Comparison of ENCODE assay signal across 24 cellular contexts in the genomic region with DNA sequence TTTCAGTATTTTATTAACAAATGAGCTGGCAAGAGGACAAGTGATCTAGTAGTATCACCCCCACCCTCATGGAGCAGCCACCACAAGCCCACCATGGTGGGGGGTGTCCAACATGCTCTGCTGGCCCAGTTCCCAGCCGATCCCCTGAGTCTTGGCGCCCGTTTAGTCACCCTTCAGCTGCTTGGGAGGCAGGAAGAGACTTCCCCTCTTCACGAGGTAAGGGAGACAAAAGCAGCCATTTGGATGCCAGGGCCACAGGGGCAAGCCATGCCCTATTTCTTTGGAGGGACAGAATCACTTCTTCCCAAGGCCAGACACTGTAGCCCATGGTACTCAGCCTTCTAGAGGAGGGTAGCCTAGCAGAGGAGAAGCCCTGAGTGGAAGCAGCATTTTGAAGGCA.
"Had no signal": no experiment of that assay in that cellular context is flagged by ENCODE, and none has a peak within 500 bp of the region (broad histone marks: within the 10 kb centered on the region; RNA-seq: fewer than 3 reads in every experiment).

No MANE protein-coding gene starts in this region.

- FAIRE-seq: frontal cortex, islet of Langerhans had no signal

- H3K27ac Mint-ChIP-seq: activated CD4-positive, alpha-beta memory T cell treated with anti-CD3 and anti-CD28 coated beads, Interleukin-2, amount 10 ng/mL, durations not matched to agents 7 days and 5 days; activated CD4-positive, alpha-beta T cell treated with anti-CD3 and anti-CD28 coated beads, Interleukin-2, amount 10 ng/mL, durations not matched to agents 24 days and 14 days; activated naive CD4-positive, alpha-beta T cell treated with anti-CD3 and anti-CD28 coated beads for 36 hours; activated naive CD8-positive, alpha-beta T cell treated with anti-CD3 and anti-CD28 coated beads, Interleukin-2, amount 50 U/mL, for 24 hours; dendritic cell treated with granulocyte-macrophage colony-stimulating factor and Interleukin-4, amounts not matched to agents 40 ng/mL and 50 ng/mL, for 4 days; endodermal cell had no signal

- H3K4me3 ChIP-seq: breast epithelium, esophagus squamous epithelium, testis, transverse colon had no signal

- H3K27me3 Mint-ChIP-seq: activated CD4-positive, alpha-beta memory T cell treated with anti-CD3 and anti-CD28 coated beads, Interleukin-2, amount 10 ng/mL, durations not matched to agents 7 days and 5 days; activated CD4-positive, alpha-beta T cell treated with anti-CD3 and anti-CD28 coated beads, Interleukin-2, amount 10 ng/mL, durations not matched to agents 24 days and 14 days; activated naive CD8-positive, alpha-beta T cell treated with anti-CD3 and anti-CD28 coated beads, Interleukin-2, amount 50 U/mL, for 24 hours; dendritic cell treated with granulocyte-macrophage colony-stimulating factor and Interleukin-4, amounts not matched to agents 40 ng/mL and 50 ng/mL, for 4 days; naive thymus-derived CD4-positive, alpha-beta T cell; T-helper 17 cell had no signal

- ATAC-seq: activated CD4-positive, CD25-positive, alpha-beta regulatory T cell treated with anti-CD3 and anti-CD28 coated beads, Interleukin-2, amount 50 U/mL, for 24 hours; activated naive CD8-positive, alpha-beta T cell treated with anti-CD3 and anti-CD28 coated beads, Interleukin-2, amount 50 U/mL, for 24 hours; naive thymus-derived CD4-positive, alpha-beta T cell; stimulated activated naive CD8-positive, alpha-beta T cell treated with anti-CD3 and anti-CD28 coated beads, Interleukin-15, Interleukin-2, amounts not matched to agents 100 U/mL and 50 U/mL, for 24 hours; T-helper 17 cell had no signal

- DNase-seq: activated CD4-positive, alpha-beta memory T cell treated with anti-CD3 and anti-CD28 coated beads, Interleukin-2, amount 10 ng/mL, durations not matched to agents 7 days and 5 days; activated CD4-positive, alpha-beta T cell treated with anti-CD3 and anti-CD28 coated beads, Interleukin-2, amount 10 ng/mL, durations not matched to agents 24 days and 14 days; activated effector memory CD4-positive, alpha-beta T cell treated with Interleukin-2 at 50 U/mL for 16 hours; activated naive CD4-positive, alpha-beta T cell treated with anti-CD3 and anti-CD28 coated beads for 36 hours; activated naive CD8-positive, alpha-beta T cell treated with anti-CD3 and anti-CD28 coated beads, Interleukin-2, amount 50 U/mL, for 24 hours; amygdala; central memory CD4-positive, alpha-beta T cell; endodermal cell; esophagus squamous epithelium; mammary epithelial cell; midbrain; naive thymus-derived CD4-positive, alpha-beta T cell; nucleus accumbens; stimulated activated naive CD8-positive, alpha-beta T cell treated with anti-CD3 and anti-CD28 coated beads, Interleukin-15, Interleukin-2, amounts not matched to agents 100 U/mL and 50 U/mL, for 24 hours; T-helper 17 cell; T1000; testis; WERI-Rb-1 had no signal

- H3K9me3 Mint-ChIP-seq: dendritic cell treated with granulocyte-macrophage colony-stimulating factor and Interleukin-4, amounts not matched to agents 40 ng/mL and 50 ng/mL, for 4 days had no signal

- H3K9me3 ChIP-seq: breast epithelium, esophagus squamous epithelium, testis, transverse colon had no signal

- H3K27me3 ChIP-seq: breast epithelium, esophagus squamous epithelium, testis, transverse colon had no signal

- H3K4me1 Mint-ChIP-seq: activated CD4-positive, alpha-beta memory T cell treated with anti-CD3 and anti-CD28 coated beads, Interleukin-2, amount 10 ng/mL, durations not matched to agents 7 days and 5 days; activated CD4-positive, alpha-beta T cell treated with anti-CD3 and anti-CD28 coated beads, Interleukin-2, amount 10 ng/mL, durations not matched to agents 24 days and 14 days; endodermal cell had no signal

- H3K4me1 ChIP-seq: testis had no signal

- H3K36me3 ChIP-seq: breast epithelium, transverse colon, WERI-Rb-1 had no signal

- H3K4me3 Mint-ChIP-seq: activated CD4-positive, alpha-beta memory T cell treated with anti-CD3 and anti-CD28 coated beads, Interleukin-2, amount 10 ng/mL, durations not matched to agents 7 days and 5 days; activated CD4-positive, alpha-beta T cell treated with anti-CD3 and anti-CD28 coated beads, Interleukin-2, amount 10 ng/mL, durations not matched to agents 24 days and 14 days; activated naive CD4-positive, alpha-beta T cell treated with anti-CD3 and anti-CD28 coated beads for 36 hours; activated naive CD8-positive, alpha-beta T cell treated with anti-CD3 and anti-CD28 coated beads, Interleukin-2, amount 50 U/mL, for 24 hours; dendritic cell treated with granulocyte-macrophage colony-stimulating factor and Interleukin-4, amounts not matched to agents 40 ng/mL and 50 ng/mL, for 4 days; endodermal cell; naive thymus-derived CD4-positive, alpha-beta T cell; T-helper 17 cell had no signal

- H3K27ac ChIP-seq: breast epithelium, esophagus squamous epithelium, testis, transverse colon, WERI-Rb-1 had no signal
